ENCODE assay signal across 14 cellular contexts in the genomic region with DNA sequence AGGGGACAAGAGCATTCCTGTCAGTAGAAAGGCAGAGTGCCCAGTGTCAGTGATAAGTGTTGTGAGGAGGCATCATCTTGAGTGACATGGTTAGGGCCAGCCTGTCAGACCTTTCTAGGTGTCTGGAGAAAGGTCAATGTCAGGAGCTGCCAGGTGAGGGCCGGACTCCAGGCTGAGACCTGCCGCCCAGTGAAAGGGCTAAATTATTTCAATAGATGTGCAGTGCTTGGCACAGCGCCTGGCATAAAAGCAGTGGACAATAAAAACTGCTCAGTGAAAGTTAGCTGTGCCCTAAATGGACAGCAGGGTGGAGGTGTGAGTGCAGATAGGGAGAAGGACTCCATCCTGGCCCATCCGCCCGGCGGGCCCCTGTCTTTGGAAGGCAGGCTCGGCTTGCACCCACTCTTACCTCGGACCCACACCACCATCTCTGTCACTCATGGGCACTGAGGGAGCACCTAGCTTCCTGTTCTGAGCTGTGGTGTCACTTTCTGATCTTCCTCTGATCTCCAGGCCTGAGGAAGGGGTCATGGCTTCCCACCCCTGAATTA. TPM values are rescaled to one million over a fixed set of nuclear protein-coding genes. Genes with fewer than 3 reads are reported as not detected.
DNase-seq lines count a peak whose midpoint lies in the region; ATAC-seq and TF ChIP-seq lines count a peak whose summit lies in the region.
"Had no signal": no experiment of that assay in that cellular context is flagged by ENCODE, and none has a peak within 500 bp of the region (broad histone marks: within the 10 kb centered on the region; RNA-seq: fewer than 3 reads in every experiment).

No MANE protein-coding gene starts in this region.

- H3K27ac Mint-ChIP-seq in T-helper 17 cell: peak overlapping the region; percentile 8
- H3K27ac Mint-ChIP-seq in stimulated activated naive B cell treated with anti-CD40 and anti-IgM and Interleukin-4, amounts not matched to agents 10 μg/mL and 1 μg/mL and 100 μg/mL, for 72 hours: peak overlapping the region; percentile 51
- H3K27ac Mint-ChIP-seq: CD4-positive, alpha-beta T cell had no signal

- intact Hi-C loops in left ventricle myocardium superior (cut with micrococcal nuclease) (no loop called here), cardiac septum (cut with DNase I) (loop anchor here (10.0 kb wide), 1 partner anchor 215 kb away; a partner anchor contains a TSS)

- peaks cover 15% of the 10 kb centered on the region for H3K27me3 Mint-ChIP-seq in T-helper 17 cell
- no peaks in the 10 kb centered on the region for H3K27me3 Mint-ChIP-seq in stimulated activated naive B cell treated with anti-CD40 and anti-IgM and Interleukin-4, amounts not matched to agents 10 μg/mL and 1 μg/mL and 100 μg/mL, for 72 hours

- no peaks in the 10 kb centered on the region for H3K9me3 Mint-ChIP-seq in stimulated activated naive B cell treated with anti-CD40 and anti-IgM and Interleukin-4, amounts not matched to agents 10 μg/mL and 1 μg/mL and 100 μg/mL, for 72 hours
- H3K9me3 Mint-ChIP-seq: CD4-positive, alpha-beta T cell had no signal

- H3K36me3 Mint-ChIP-seq in T-helper 17 cell (ENCODE audit: low read depth): no peaks in the 10 kb centered on the region
- no peaks in the 10 kb centered on the region for H3K36me3 Mint-ChIP-seq in stimulated activated naive B cell treated with anti-CD40 and anti-IgM and Interleukin-4, amounts not matched to agents 10 μg/mL and 1 μg/mL and 100 μg/mL, for 72 hours

- DNase-seq in left ventricle myocardium superior: peak; percentile 29
- DNase-seq in cardiac septum (ENCODE audit: low spot score): no peak
- DNase-seq in LNCaP clone FGC (ENCODE audit: low read depth): peak; percentile 22
- no peak for DNase-seq in T-helper 17 cell
- no peak for DNase-seq in stimulated activated naive B cell treated with anti-CD40 and anti-IgM and Interleukin-4, amounts not matched to agents 10 μg/mL and 1 μg/mL and 100 μg/mL, for 72 hours
- DNase-seq: 8988T; AML-193; C1 segment of cervical spinal cord; CD4-positive, alpha-beta T cell; GF-D8; H7; IMR-90 had no signal

- H3K4me3 ChIP-seq in LNCaP clone FGC (ENCODE audit: low read depth, low read length): no peak overlapping the region

- H3K4me1 Mint-ChIP-seq in T-helper 17 cell: peaks cover 24% of the 10 kb centered on the region
- H3K4me1 Mint-ChIP-seq in stimulated activated naive B cell treated with anti-CD40 and anti-IgM and Interleukin-4, amounts not matched to agents 10 μg/mL and 1 μg/mL and 100 μg/mL, for 72 hours: peaks cover 25 to 35% of the 10 kb centered on the region in 2 donors

- no peak for TF ChIP-seq CTCF in LNCaP clone FGC (IDR thresholded peaks at IDR 0.05; ENCODE audit: control insufficient read depth, extremely low read depth, insufficient read depth)

- no peak for ATAC-seq in left ventricle myocardium superior
- ATAC-seq in T-helper 17 cell: no peak
- ATAC-seq in stimulated activated naive B cell treated with anti-CD40 and anti-IgM and Interleukin-4, amounts not matched to agents 10 μg/mL and 1 μg/mL and 100 μg/mL, for 72 hours (replicated peaks): no peak
- ATAC-seq in HG03457 (IDR thresholded peaks at IDR 0.05; ENCODE audit: unreplicated experiment): no peak
- no peak for ATAC-seq in GM21576 (IDR thresholded peaks at IDR 0.05; ENCODE audit: unreplicated experiment)

- H3K4me3 Mint-ChIP-seq in T-helper 17 cell: no peak overlapping the region
- H3K4me3 Mint-ChIP-seq in stimulated activated naive B cell treated with anti-CD40 and anti-IgM and Interleukin-4, amounts not matched to agents 10 μg/mL and 1 μg/mL and 100 μg/mL, for 72 hours: no peak overlapping the region
- H3K4me3 Mint-ChIP-seq: CD4-positive, alpha-beta T cell had no signal

- no peaks in the 10 kb centered on the region for H3K9me3 ChIP-seq in T-helper 17 cell (ENCODE audit: control insufficient read depth, low read length, poor library complexity, severe bottlenecking)

RNA-seq across cellular contexts. Expression of a gene that starts 23.5 kb away (rescaled TPM):
- total RNA-seq in left ventricle myocardium superior (15.2 TPM), cardiac septum (9.2 TPM), T-helper 17 cell (1 to 10 TPM in 1 of 2 donors, under 1 TPM in 1; 0.57 to 2.1 TPM)
- total RNA-seq: IMR-90 had no signal

Comparison
In these comparisons a context has a peak if more than half of its experiments do, and no peak if none do; other contexts are left out.
1. DNase-seq: peak in left ventricle myocardium superior (single experiment) and LNCaP clone FGC (single experiment); none in cardiac septum (single experiment), T-helper 17 cell (0 of 3) and stimulated activated naive B cell treated with anti-CD40 and anti-IgM and Interleukin-4, amounts not matched to agents 10 μg/mL and 1 μg/mL and 100 μg/mL, for 72 hours (single experiment).